ENCODE assay signal across 1 cellular context in the genomic region with DNA sequence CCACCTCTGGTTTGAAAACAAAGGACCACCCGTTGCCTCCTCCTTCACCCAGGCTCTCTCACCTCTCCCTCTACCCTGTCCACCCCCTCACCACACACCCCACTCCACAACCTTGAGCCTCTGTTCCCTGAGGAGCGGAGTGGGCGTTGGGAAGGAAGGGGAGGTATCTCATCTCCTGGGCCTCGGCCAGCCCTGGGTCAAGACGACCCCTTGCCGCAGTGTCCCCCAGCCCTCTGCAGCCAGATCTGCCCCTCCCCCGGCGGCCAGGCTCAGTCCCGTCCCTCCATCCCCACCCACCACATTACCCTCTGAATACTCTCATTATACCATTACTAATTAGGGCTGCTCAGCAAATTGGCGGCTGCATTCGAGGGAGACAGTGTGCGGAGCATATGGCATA.
TF ChIP-seq lines count a peak whose summit lies in the region.

No MANE protein-coding gene starts in this region.

TF ChIP-seq in HEK293, 187 proteins besides CTCF, POLR2A, EP300 and RAD21 (continued from another document):
- TF ChIP-seq PATZ1 (tag by site-specific recombination; IDR thresholded peaks at IDR 0.05) (no peak), ZFHX2 (tag by site-specific recombination; conservative IDR thresholded peaks at IDR 0.05) (peak; percentile 92), ZBTB20 (tag by site-specific recombination; IDR thresholded peaks at IDR 0.05) (no peak), ZNF2 (tag by site-specific recombination; IDR thresholded peaks at IDR 0.05) (no peak), ZFP41 (tag by site-specific recombination; IDR thresholded peaks at IDR 0.05; ENCODE audit: borderline replicate concordance) (no peak), ZNF202 (tag by site-specific recombination; IDR thresholded peaks at IDR 0.05; ENCODE audit: borderline replicate concordance) (no peak), EGR2 (tag by site-specific recombination; IDR thresholded peaks at IDR 0.05; ENCODE audit: low read depth) (peak; percentile 96), ZNF404 (tag by site-specific recombination; IDR thresholded peaks at IDR 0.05) (no peak)
- TF ChIP-seq, protein P1, sequence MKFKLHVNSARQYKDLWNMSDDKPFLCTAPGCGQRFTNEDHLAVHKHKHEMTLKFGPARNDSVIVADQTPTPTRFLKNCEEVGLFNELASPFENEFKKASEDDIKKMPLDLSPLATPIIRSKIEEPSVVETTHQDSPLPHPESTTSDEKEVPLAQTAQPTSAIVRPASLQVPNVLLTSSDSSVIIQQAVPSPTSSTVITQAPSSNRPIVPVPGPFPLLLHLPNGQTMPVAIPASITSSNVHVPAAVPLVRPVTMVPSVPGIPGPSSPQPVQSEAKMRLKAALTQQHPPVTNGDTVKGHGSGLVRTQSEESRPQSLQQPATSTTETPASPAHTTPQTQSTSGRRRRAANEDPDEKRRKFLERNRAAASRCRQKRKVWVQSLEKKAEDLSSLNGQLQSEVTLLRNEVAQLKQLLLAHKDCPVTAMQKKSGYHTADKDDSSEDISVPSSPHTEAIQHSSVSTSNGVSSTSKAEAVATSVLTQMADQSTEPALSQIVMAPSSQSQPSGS (tag by site-specific recombination; IDR thresholded peaks at IDR 0.05; ENCODE audit: low read depth): no peak
